19 cellular contexts compared by ENCODE assay signal in genomic region chr11:25961539-25961938, GRCh38.
A peak's percentile ranks its signal among the peaks of the same experiment; 100 is the strongest.
DNase-seq lines count a peak whose midpoint lies in the region; ATAC-seq, FAIRE-seq and TF ChIP-seq lines count a peak whose summit lies in the region.
"Had no signal": no experiment of that assay in that cellular context is flagged by ENCODE, and none has a peak within 500 bp of the region (broad histone marks: within the 10 kb centered on the region; RNA-seq: fewer than 3 reads in every experiment).

No MANE protein-coding gene starts in this region.

- H3K4me3 Mint-ChIP-seq in osteocyte (ENCODE audit: unreplicated experiment): no peak overlapping the region
- H3K4me3 Mint-ChIP-seq in glutamatergic neuron (ENCODE audit: unreplicated experiment): no peak overlapping the region
- H3K4me3 Mint-ChIP-seq: WTC11 had no signal

- H3K27me3 Mint-ChIP-seq in osteocyte (ENCODE audit: unreplicated experiment) (peaks cover 5% of the 10 kb centered on the region), glutamatergic neuron (ENCODE audit: unreplicated experiment) (no peaks in the 10 kb centered on the region)

- no peak for ATAC-seq in GM21526 (IDR thresholded peaks at IDR 0.05; ENCODE audit: low FRiP score, unreplicated experiment)
- ATAC-seq: WTC11 had no signal

- FAIRE-seq in D721Med (lab: Jason Lieb, UNC): no peak
- FAIRE-seq: H54 had no signal

- H3K4me3 ChIP-seq in LNCaP clone FGC (ENCODE audit: low read depth, low read length): no peak overlapping the region
- no peak overlapping the region for H3K4me3 ChIP-seq in epithelial cell of esophagus (ENCODE audit: low read length)
- H3K4me3 ChIP-seq: adrenal gland, BLaER1, spleen had no signal

- TF ChIP-seq CTCF in D721Med (IDR thresholded peaks at IDR 0.05; ENCODE audit: insufficient read depth, missing control alignments): peak; percentile 26
- peak; percentile 49 for TF ChIP-seq CTCF in LNCaP clone FGC (IDR thresholded peaks at IDR 0.05; ENCODE audit: control insufficient read depth, extremely low read depth, insufficient read depth)
- peak; percentile 14 for TF ChIP-seq CTCF in epithelial cell of esophagus (IDR thresholded peaks at IDR 0.05; ENCODE audit: insufficient read depth, low read depth, low read length, missing control alignments)
- peak; percentile 37 for TF ChIP-seq CTCF in osteocyte (IDR thresholded peaks at IDR 0.05)
- no peak for TF ChIP-seq CTCF in glutamatergic neuron (IDR thresholded peaks at IDR 0.05; ENCODE audit: partially characterized antibody, unreplicated experiment)

- H3K9me3 Mint-ChIP-seq in osteocyte (ENCODE audit: unreplicated experiment) (no peaks in the 10 kb centered on the region), glutamatergic neuron (ENCODE audit: unreplicated experiment) (no peaks in the 10 kb centered on the region)
- H3K9me3 Mint-ChIP-seq: WTC11 had no signal

- H3K36me3 Mint-ChIP-seq in osteocyte (ENCODE audit: unreplicated experiment) (no peaks in the 10 kb centered on the region), glutamatergic neuron (ENCODE audit: unreplicated experiment) (no peaks in the 10 kb centered on the region)
- H3K36me3 Mint-ChIP-seq: WTC11 had no signal

- DNase-seq in D721Med (ENCODE audit: insufficient read length, low spot score): no peak
- no peak for DNase-seq in LNCaP clone FGC (ENCODE audit: low read depth)
- DNase-seq in epithelial cell of esophagus (ENCODE audit: low read depth): no peak
- no peak for DNase-seq in osteocyte (ENCODE audit: extremely low spot score, unreplicated experiment)
- DNase-seq in glutamatergic neuron: no peak
- no peak for DNase-seq in activated CD4-positive, alpha-beta T cell treated with anti-CD3 and anti-CD28 coated beads, Interleukin-2, amount 50 U/mL, for 4 hours
- DNase-seq: activated CD8-positive, alpha-beta memory T cell treated with anti-CD3 and anti-CD28 coated beads for 24 hours; adrenal gland; effector CD8-positive, alpha-beta T cell; KG1; NCI-H1105; NCI-H2107; posterior cingulate gyrus; spleen had no signal

- no peak overlapping the region for H3K27ac Mint-ChIP-seq in osteocyte (ENCODE audit: unreplicated experiment)
- no peak overlapping the region for H3K27ac Mint-ChIP-seq in glutamatergic neuron (ENCODE audit: unreplicated experiment)
- H3K27ac Mint-ChIP-seq: activated T-helper 2 cell treated with anti-CD3 and anti-CD28 coated beads, Interferon-gamma antibody, Interleukin-2, Interleukin-4, amounts not matched to agents 10 μg/mL and 5 μg/mL and 100 μg/mL, durations not matched to agents 14 hours and 24 hours and 36 hours; WTC11 had no signal

- H3K4me1 Mint-ChIP-seq in osteocyte (ENCODE audit: unreplicated experiment): no peaks in the 10 kb centered on the region
- no peaks in the 10 kb centered on the region for H3K4me1 Mint-ChIP-seq in glutamatergic neuron (ENCODE audit: low read depth, unreplicated experiment)
